In genomic region chr16:84496991-84497390, GRCh38 we compare ENCODE assay signal across 23 cellular contexts.
"Had no signal": no experiment of that assay in that cellular context is flagged by ENCODE, and none has a peak within 500 bp of the region (broad histone marks: within the 10 kb centered on the region; RNA-seq: fewer than 3 reads in every experiment).

No MANE protein-coding gene starts in this region.

- DNase-seq: dermis blood vessel endothelial cell; effector memory CD4-positive, alpha-beta T cell; esophagus squamous epithelium; foreskin melanocyte; hypothalamus; immature natural killer cell; mesenchymal stem cell; nephron progenitor cell; nucleus accumbens; psoas muscle; right cardiac atrium; sigmoid colon; stimulated activated CD4-positive, alpha-beta T cell treated with anti-CD3 and anti-CD28 coated beads, Interleukin-2, amount 100 ng/mL, for 24 hours; stimulated activated CD4-positive, alpha-beta T cell treated with anti-CD3 and anti-CD28 coated beads, Interleukin-4, amount 100 ng/mL, for 24 hours; stimulated activated naive CD8-positive, alpha-beta T cell treated with anti-CD3 and anti-CD28 coated beads, Interleukin-15, Interleukin-2, amounts not matched to agents 100 U/mL and 50 U/mL, for 24 hours; substantia nigra; transverse colon had no signal

- H3K36me3 ChIP-seq: ovary had no signal

- H3K4me1 Mint-ChIP-seq: immature natural killer cell; stimulated activated memory B cell treated with anti-CD40 and anti-IgM and Interleukin-4, amounts not matched to agents 10 μg/mL and 1 μg/mL and 100 μg/mL, for 72 hours had no signal

- H3K27me3 Mint-ChIP-seq: naive thymus-derived CD8-positive, alpha-beta T cell; stimulated activated memory B cell treated with anti-CD40 and anti-IgM and Interleukin-4, amounts not matched to agents 10 μg/mL and 1 μg/mL and 100 μg/mL, for 72 hours had no signal

- H3K27me3 ChIP-seq: esophagus squamous epithelium, ovary, sigmoid colon, transverse colon, vagina had no signal

- H3K4me3 ChIP-seq: coronary artery, esophagus squamous epithelium, ovary, psoas muscle, sigmoid colon, thoracic aorta, transverse colon, vagina had no signal

- H3K27ac Mint-ChIP-seq: immature natural killer cell; nephron progenitor cell; stimulated activated memory B cell treated with anti-CD40 and anti-IgM and Interleukin-4, amounts not matched to agents 10 μg/mL and 1 μg/mL and 100 μg/mL, for 72 hours had no signal

- H3K9me3 ChIP-seq: esophagus squamous epithelium, ovary, thoracic aorta, vagina had no signal

- H3K4me1 ChIP-seq: psoas muscle, sigmoid colon, transverse colon had no signal

- H3K27ac ChIP-seq: coronary artery, esophagus squamous epithelium, ovary, psoas muscle, sigmoid colon, thoracic aorta, transverse colon, vagina had no signal

- H3K4me3 Mint-ChIP-seq: immature natural killer cell; naive thymus-derived CD8-positive, alpha-beta T cell; nephron progenitor cell; stimulated activated memory B cell treated with anti-CD40 and anti-IgM and Interleukin-4, amounts not matched to agents 10 μg/mL and 1 μg/mL and 100 μg/mL, for 72 hours had no signal

- ATAC-seq: naive thymus-derived CD8-positive, alpha-beta T cell; psoas muscle; right cardiac atrium; stimulated activated memory B cell treated with anti-CD40 and anti-IgM and Interleukin-4, amounts not matched to agents 10 μg/mL and 1 μg/mL and 100 μg/mL, for 72 hours; stimulated activated naive CD8-positive, alpha-beta T cell treated with anti-CD3 and anti-CD28 coated beads, Interleukin-15, Interleukin-2, amounts not matched to agents 100 U/mL and 50 U/mL, for 24 hours had no signal
